19 cellular contexts compared by ENCODE assay signal in the genomic region with DNA sequence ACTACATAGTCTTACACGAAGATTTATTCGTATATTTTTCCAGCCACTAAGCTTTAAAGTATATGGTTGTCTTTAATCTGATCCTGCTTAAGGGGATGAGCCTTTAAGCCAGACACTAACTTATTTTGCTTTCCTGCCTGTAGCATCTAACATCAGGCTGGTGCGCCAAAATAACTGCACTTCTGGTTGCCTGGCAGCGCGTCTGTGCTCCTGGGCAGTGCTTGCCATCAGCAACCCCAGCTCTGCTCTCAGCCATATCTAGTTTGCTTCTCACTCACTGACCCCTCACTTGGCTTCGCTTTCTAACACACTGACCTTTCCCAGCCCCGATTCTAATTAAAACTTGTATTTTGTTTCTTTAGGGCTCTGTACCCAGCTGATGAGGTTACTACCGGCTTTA. TPM values are rescaled to one million over a fixed set of nuclear protein-coding genes. Genes with fewer than 3 reads are reported as not detected.
"Had no signal": no experiment of that assay in that cellular context is flagged by ENCODE, and none has a peak within 500 bp of the region (broad histone marks: within the 10 kb centered on the region; RNA-seq: fewer than 3 reads in every experiment).

No MANE protein-coding gene starts in this region.

- H3K36me3 ChIP-seq: esophagus muscularis mucosa, gastrocnemius medialis, heart right ventricle, prostate gland, spleen, tibial nerve had no signal

- H3K4me1 Mint-ChIP-seq: naive thymus-derived CD4-positive, alpha-beta T cell; nephron progenitor cell; stimulated activated memory B cell treated with anti-CD40 and anti-IgM and Interleukin-4, amounts not matched to agents 10 μg/mL and 1 μg/mL and 100 μg/mL, for 72 hours had no signal

- H3K4me1 ChIP-seq: esophagus muscularis mucosa, gastrocnemius medialis, parathyroid adenoma, prostate gland, spleen had no signal

- H2AFZ ChIP-seq: parathyroid adenoma had no signal

- ATAC-seq: gastrocnemius medialis; naive thymus-derived CD4-positive, alpha-beta T cell; sciatic nerve; stimulated activated memory B cell treated with anti-CD40 and anti-IgM and Interleukin-4, amounts not matched to agents 10 μg/mL and 1 μg/mL and 100 μg/mL, for 72 hours had no signal

- H3K4me3 Mint-ChIP-seq: naive thymus-derived CD4-positive, alpha-beta T cell; nephron progenitor cell; stimulated activated memory B cell treated with anti-CD40 and anti-IgM and Interleukin-4, amounts not matched to agents 10 μg/mL and 1 μg/mL and 100 μg/mL, for 72 hours; stimulated activated naive CD8-positive, alpha-beta T cell treated with anti-CD3 and anti-CD28 coated beads, Interleukin-15, Interleukin-2, amounts not matched to agents 100 ng/mL and 50 ng/mL, for 24 hours had no signal

- H3K27me3 ChIP-seq: esophagus muscularis mucosa, gastrocnemius medialis, spleen, tibial nerve had no signal

- H3K79me2 ChIP-seq: parathyroid adenoma had no signal

- H3K4me3 ChIP-seq: esophagus muscularis mucosa, gastrocnemius medialis, heart right ventricle, prostate gland, spleen, tibial nerve had no signal

- H3K36me3 Mint-ChIP-seq: naive thymus-derived CD4-positive, alpha-beta T cell; stimulated activated memory B cell treated with anti-CD40 and anti-IgM and Interleukin-4, amounts not matched to agents 10 μg/mL and 1 μg/mL and 100 μg/mL, for 72 hours had no signal

- H3K27ac Mint-ChIP-seq: naive thymus-derived CD4-positive, alpha-beta T cell; nephron progenitor cell; stimulated activated memory B cell treated with anti-CD40 and anti-IgM and Interleukin-4, amounts not matched to agents 10 μg/mL and 1 μg/mL and 100 μg/mL, for 72 hours; stimulated activated naive CD8-positive, alpha-beta T cell treated with anti-CD3 and anti-CD28 coated beads, Interleukin-15, Interleukin-2, amounts not matched to agents 100 ng/mL and 50 ng/mL, for 24 hours had no signal

- H3K9me3 ChIP-seq: esophagus muscularis mucosa, gastrocnemius medialis, heart right ventricle, prostate gland, tibial nerve had no signal

- H3K9ac ChIP-seq: parathyroid adenoma had no signal

- H3K27me3 Mint-ChIP-seq: naive thymus-derived CD4-positive, alpha-beta T cell; stimulated activated memory B cell treated with anti-CD40 and anti-IgM and Interleukin-4, amounts not matched to agents 10 μg/mL and 1 μg/mL and 100 μg/mL, for 72 hours; stimulated activated naive CD8-positive, alpha-beta T cell treated with anti-CD3 and anti-CD28 coated beads, Interleukin-15, Interleukin-2, amounts not matched to agents 100 ng/mL and 50 ng/mL, for 24 hours had no signal

- DNase-seq: effector memory CD4-positive, alpha-beta T cell; gastrocnemius medialis; mammary epithelial cell; naive thymus-derived CD4-positive, alpha-beta T cell; nephron progenitor cell; spleen; stimulated activated CD4-positive, alpha-beta T cell treated with anti-CD3 and anti-CD28 coated beads, Interleukin-15, amount 100 ng/mL, for 24 hours; stimulated activated CD4-positive, alpha-beta T cell treated with anti-CD3 and anti-CD28 coated beads, Interleukin-1b, Interleukin-23, amount 100 ng/mL, for 48 hours; stimulated activated CD4-positive, alpha-beta T cell treated with anti-CD3 and anti-CD28 coated beads, Interleukin-4, amount 100 ng/mL, for 24 hours had no signal

- H3K27ac ChIP-seq: epithelial cell of prostate, esophagus muscularis mucosa, gastrocnemius medialis, parathyroid adenoma, prostate gland, spleen, tibial nerve had no signal

- H3K9me3 Mint-ChIP-seq: nephron progenitor cell had no signal

RNA-seq across cellular contexts. Expression of gene HMGCLL1, which starts 21.8 kb away (rescaled TPM):
- total RNA-seq: mononuclear cell; naive thymus-derived CD4-positive, alpha-beta T cell had no signal
- polyA plus RNA-seq: mammary epithelial cell; naive thymus-derived CD4-positive, alpha-beta T cell; spleen had no signal
